In the genomic region with DNA sequence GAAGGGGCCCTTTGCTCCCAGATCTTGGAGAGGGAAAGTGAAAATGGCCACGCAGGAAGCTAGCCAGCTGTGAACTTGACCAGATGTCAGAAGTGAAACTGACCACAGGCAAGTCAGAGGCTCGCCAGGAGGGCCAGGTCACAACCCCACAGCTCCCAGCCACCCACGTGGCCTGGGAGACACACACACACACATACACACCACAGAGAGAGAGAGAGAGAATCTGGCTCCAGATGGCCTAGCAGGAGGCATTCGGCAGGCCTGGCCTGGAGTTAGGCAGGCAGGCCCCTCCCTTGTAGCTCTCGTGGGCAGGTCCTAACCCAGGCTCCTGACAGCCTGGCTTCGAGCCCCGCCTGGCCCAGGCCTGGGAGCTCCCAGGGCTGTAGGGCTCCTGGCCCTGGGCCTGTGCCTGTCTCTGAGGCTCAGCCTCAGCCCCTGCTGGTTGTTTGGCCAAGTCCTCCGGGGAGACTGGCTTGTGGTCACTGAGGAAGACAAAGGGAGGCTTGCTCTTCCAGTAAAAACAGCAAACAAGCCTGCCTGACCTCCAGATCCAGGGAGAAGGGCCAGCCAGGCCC, we compare ENCODE assay signal across 8 cellular contexts. TPM values are rescaled to one million over a fixed set of nuclear protein-coding genes. Genes with fewer than 3 reads are reported as not detected.
DNase-seq lines count a peak whose midpoint lies in the region; ATAC-seq and TF ChIP-seq lines count a peak whose summit lies in the region.

No MANE protein-coding gene starts in this region.

- no peaks in the 10 kb centered on the region for H3K9me3 ChIP-seq in NT2/D1 (ENCODE audit: insufficient read depth, low read length)
- H3K9me3 ChIP-seq in duodenal mucosa (ENCODE audit: control insufficient read depth in 1 of 2, low read length in 2 of 2), result no peaks in the 10 kb centered on the region
- no peaks in the 10 kb centered on the region for H3K9me3 ChIP-seq in thyroid gland

- DNase-seq in SKM-1 treated with dmso at 0.1 percent for 144 hours (lab: John Stamatoyannopoulos, UW; ENCODE audit: unreplicated experiment) (peak; percentile 31), SKM-1 (lab: John Stamatoyannopoulos, UW; ENCODE audit: unreplicated experiment) (no peak), NT2/D1 (ENCODE audit: low read depth, low spot score) (peak; percentile 69), lung microvascular endothelial cell (ENCODE audit: low read depth in 2 of 2) (peak; percentile 56 to 64), thyroid gland (peak; percentile 97), NCI-H510A treated with DMSO at 0.1 percent for 48 hours (lab: John Stamatoyannopoulos, UW) (no peak)

- intact Hi-C loops in thyroid gland (cut with DNase I), result no loop called here

- 6 to 28% methylated on average over 2 to 4 of the region's 8 CpGs for WGBS in thyroid gland, 2 donors

- H3K27me3 ChIP-seq in NT2/D1 (ENCODE audit: insufficient read depth, insufficient read length) (no peaks in the 10 kb centered on the region), duodenal mucosa (ENCODE audit: control insufficient read depth in 1 of 2, insufficient read depth in 2 of 2, low read length in 2 of 2) (peaks cover 4 to 9% of the 10 kb centered on the region in 2 donors), thyroid gland (no peaks in the 10 kb centered on the region)

- TF ChIP-seq POLR2A in thyroid gland (IDR thresholded peaks at IDR 0.05), result no peak

- TF ChIP-seq CTCF in thyroid gland (IDR thresholded peaks at IDR 0.05), result peak in 4 of 6 experiments; percentile 18 to 48 (median 38)

- peaks cover 46% of the 10 kb centered on the region for H3K4me1 ChIP-seq in NT2/D1 (ENCODE audit: insufficient read depth, insufficient read length)
- peaks cover 20 to 26% of the 10 kb centered on the region in 2 donors for H3K4me1 ChIP-seq in duodenal mucosa (ENCODE audit: control insufficient read depth in 1 of 2, insufficient read depth in 2 of 2, low read length in 2 of 2)
- H3K4me1 ChIP-seq in thyroid gland, result peaks cover 13 to 25% of the 10 kb centered on the region in 2 donors

- ATAC-seq in HG02981 (IDR thresholded peaks at IDR 0.05; ENCODE audit: unreplicated experiment), result peak; percentile 91

- H3K9ac ChIP-seq in NT2/D1 (ENCODE audit: insufficient read length, low read depth), result peak overlapping the region; percentile 51
- peak overlapping the region in 1 of 2 donors; percentile 13 for H3K9ac ChIP-seq in duodenal mucosa (ENCODE audit: low read depth in 1 of 2, low read length in 2 of 2)

- H3K4me3 ChIP-seq in NT2/D1 (ENCODE audit: insufficient read length, low read depth), result no peak overlapping the region
- H3K4me3 ChIP-seq in duodenal mucosa (ENCODE audit: low read depth in 1 of 2, low read length in 2 of 2), result no peak overlapping the region
- H3K4me3 ChIP-seq in thyroid gland (replicated peaks in 1 of 3), result no peak overlapping the region

- H3K27ac ChIP-seq in duodenal mucosa (ENCODE audit: low read depth, low read length) (peak overlapping the region; percentile 41), thyroid gland (peak overlapping the region; percentile 72 to 82 (median 78))

- peaks cover 11% of the 10 kb centered on the region for H3K36me3 ChIP-seq in NT2/D1 (ENCODE audit: insufficient read depth, insufficient read length, low read length)
- no peaks in the 10 kb centered on the region for H3K36me3 ChIP-seq in duodenal mucosa (ENCODE audit: control insufficient read depth in 1 of 2, insufficient read depth in 2 of 2, low read length in 2 of 2)
- H3K36me3 ChIP-seq in thyroid gland, result no peaks in the 10 kb centered on the region

RNA-seq across cellular contexts. Expression of gene NGFR, which starts 20.2 kb away (rescaled TPM):
- total RNA-seq in lung microvascular endothelial cell (under 0.01 TPM in 1 of 2 replicates, not detected in the other), thyroid gland (10 to 100 TPM; 14.5 to 34.0 (median 21.1) TPM)

Comparison
In these comparisons a context has a peak if more than half of its experiments do, and no peak if none do; other contexts are left out.
1. DNase-seq: peak in SKM-1 treated with dmso at 0.1 percent for 144 hours (single experiment), NT2/D1 (single experiment), lung microvascular endothelial cell (2 of 2) and thyroid gland (2 of 2); none in SKM-1 (single experiment) and NCI-H510A treated with DMSO at 0.1 percent for 48 hours (single experiment).
2. RNA of gene NGFR, which starts 20.2 kb away (total RNA-seq): 14.5 to 34.0 TPM in thyroid gland; under 0.01 TPM in lung microvascular endothelial cell; every median in the first group is over 10 times any median in the second.